1 cellular context compared by ENCODE assay signal in the genomic region with DNA sequence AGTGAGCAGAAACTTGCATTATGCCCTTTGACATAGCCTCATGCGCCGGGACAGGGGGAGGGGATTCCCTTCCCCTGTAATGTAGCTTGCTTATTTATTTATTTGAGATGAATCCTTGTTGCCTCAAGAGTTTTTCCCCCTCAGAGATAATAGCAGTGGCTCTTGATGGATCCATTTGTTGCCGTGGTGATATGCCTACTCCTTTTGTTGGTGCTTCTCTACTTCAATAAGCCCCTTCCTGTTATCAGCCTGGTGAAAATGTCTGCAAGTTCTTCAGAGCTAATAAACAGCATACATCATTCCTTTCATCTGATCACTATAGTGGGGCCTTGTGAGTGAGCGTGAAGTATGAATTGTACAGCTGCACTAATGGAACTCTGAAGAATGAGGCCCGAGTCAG.
TF ChIP-seq lines count a peak whose summit lies in the region.

No MANE protein-coding gene starts in this region.

TF ChIP-seq in HepG2, 621 proteins besides CTCF, POLR2A, EP300 and RAD21 (continued from another document):
- TF ChIP-seq HOMEZ (CRISPR knock-in tag; IDR thresholded peaks at IDR 0.05; ENCODE audit: low read depth) = no peak
- TF ChIP-seq ZFX (CRISPR knock-in tag; IDR thresholded peaks at IDR 0.05; ENCODE audit: low read depth) = peak; percentile 26; the same call in 1 of the 2 replicates
- no peak for TF ChIP-seq ZSCAN12 (CRISPR knock-in tag; IDR thresholded peaks at IDR 0.05)
- no peak for TF ChIP-seq ZNF879 (CRISPR knock-in tag; IDR thresholded peaks at IDR 0.05)
- TF ChIP-seq REPIN1 (CRISPR knock-in tag; IDR thresholded peaks at IDR 0.05; ENCODE audit: borderline replicate concordance, low read depth) = no peak
- no peak for TF ChIP-seq PAX8 (CRISPR knock-in tag; IDR thresholded peaks at IDR 0.05; ENCODE audit: borderline replicate concordance)
- no peak for TF ChIP-seq SAFB2 (CRISPR knock-in tag; IDR thresholded peaks at IDR 0.05; ENCODE audit: borderline replicate concordance, low read depth)
- no peak for TF ChIP-seq TP53 (CRISPR knock-in tag; conservative IDR thresholded peaks at IDR 0.05)
- no peak for TF ChIP-seq KDM5B (CRISPR knock-in tag; IDR thresholded peaks at IDR 0.05; ENCODE audit: borderline replicate concordance)
- TF ChIP-seq ATF1 (CRISPR knock-in tag; IDR thresholded peaks at IDR 0.05) = no peak
- TF ChIP-seq ZNF678 (CRISPR knock-in tag; IDR thresholded peaks at IDR 0.05) = no peak
- TF ChIP-seq ZEB1 (IDR thresholded peaks at IDR 0.05; ENCODE audit: insufficient replicate concordance, low read depth) = no peak
- TF ChIP-seq ZNF720 (CRISPR knock-in tag; IDR thresholded peaks at IDR 0.05) = no peak
- TF ChIP-seq ZNF136 (CRISPR knock-in tag; IDR thresholded peaks at IDR 0.05; ENCODE audit: low read depth) = no peak
- TF ChIP-seq HNRNPH1 (optimal IDR thresholded peaks at IDR 0.05; ENCODE audit: low read depth, low read length) = no peak
- no peak for TF ChIP-seq ZNF775 (CRISPR knock-in tag; IDR thresholded peaks at IDR 0.05; ENCODE audit: borderline replicate concordance)
- TF ChIP-seq NAIF1 (CRISPR knock-in tag; IDR thresholded peaks at IDR 0.05; ENCODE audit: borderline replicate concordance) = 0 out of 2 replicates have a peak, but pooled peaks have one; percentile 28
- TF ChIP-seq ZNF850 (CRISPR knock-in tag; conservative IDR thresholded peaks at IDR 0.05) = no peak
- TF ChIP-seq ZNF776 (CRISPR knock-in tag; IDR thresholded peaks at IDR 0.05) = no peak
- 0 out of 2 replicates have a peak, but pooled peaks have one; percentile 22 for TF ChIP-seq POLR2AphosphoS2 (IDR thresholded peaks at IDR 0.05; ENCODE audit: low read depth, low read length)
- TF ChIP-seq RBM22 (optimal IDR thresholded peaks at IDR 0.05; ENCODE audit: low read length) = peak; percentile 16
- TF ChIP-seq POLR2G (IDR thresholded peaks at IDR 0.05; ENCODE audit: low read depth, low read length) = peak; percentile 31; the same call in 1 of the 2 replicates
- TF ChIP-seq BRD4 (CRISPR knock-in tag; IDR thresholded peaks at IDR 0.05) = no peak
- TF ChIP-seq ZNF224 (CRISPR knock-in tag; IDR thresholded peaks at IDR 0.05) = no peak
- no peak for TF ChIP-seq ZNF552 (CRISPR knock-in tag; IDR thresholded peaks at IDR 0.05; ENCODE audit: borderline replicate concordance)
- TF ChIP-seq THAP8 (CRISPR knock-in tag; IDR thresholded peaks at IDR 0.05; ENCODE audit: borderline replicate concordance) = no peak
- TF ChIP-seq SIN3A (IDR thresholded peaks at IDR 0.05; ENCODE audit: borderline replicate concordance, low read depth, low read length) = no peak
- TF ChIP-seq ZNF543 (CRISPR knock-in tag; IDR thresholded peaks at IDR 0.05) = no peak
- TF ChIP-seq ZFP36L2 (CRISPR knock-in tag; IDR thresholded peaks at IDR 0.05) = no peak
- TF ChIP-seq, protein P1, sequence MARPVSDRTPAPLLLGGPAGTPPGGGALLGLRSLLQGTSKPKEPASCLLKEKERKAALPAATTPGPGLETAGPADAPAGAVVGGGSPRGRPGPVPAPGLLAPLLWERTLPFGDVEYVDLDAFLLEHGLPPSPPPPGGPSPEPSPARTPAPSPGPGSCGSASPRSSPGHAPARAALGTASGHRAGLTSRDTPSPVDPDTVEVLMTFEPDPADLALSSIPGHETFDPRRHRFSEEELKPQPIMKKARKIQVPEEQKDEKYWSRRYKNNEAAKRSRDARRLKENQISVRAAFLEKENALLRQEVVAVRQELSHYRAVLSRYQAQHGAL (CRISPR knock-in tag; IDR thresholded peaks at IDR 0.05; ENCODE audit: not compliant biosample characterization) = no peak
- TF ChIP-seq NBN (conservative IDR thresholded peaks at IDR 0.05) = no peak
